ENCODE assay signal across 8 cellular contexts in genomic region chr11:72102162-72102561, GRCh38. TPM values are rescaled to one million over a fixed set of nuclear protein-coding genes. Genes with fewer than 3 reads are reported as not detected.
DNase-seq lines count a peak whose midpoint lies in the region; ATAC-seq and TF ChIP-seq lines count a peak whose summit lies in the region.

No MANE protein-coding gene starts in this region.

- H2AFZ ChIP-seq in KMS-11 (ENCODE audit: low read depth) = peak overlapping the region; percentile 78; the same call in 1 of the 2 replicates
- H2AFZ ChIP-seq in mammary epithelial cell (ENCODE audit: low read depth, low read length) = peak overlapping the region; percentile 70

- H3K4me1 ChIP-seq in KMS-11 (ENCODE audit: low read depth, poor library complexity, severe bottlenecking) (peaks cover 11% of the 10 kb centered on the region), mammary epithelial cell (ENCODE audit: insufficient read depth, low read length) (peaks cover 31% of the 10 kb centered on the region), mucosa of stomach (ENCODE audit: control insufficient read depth, insufficient read depth, low read length) (peaks cover 22% of the 10 kb centered on the region)

- BruUV-seq in mammary epithelial cell (replicated peaks; lab: Mats Ljungman, UMichigan) = no TSS peak

- no peak for ATAC-seq in GM18870 (IDR thresholded peaks at IDR 0.05; ENCODE audit: unreplicated experiment)

- H4K20me1 ChIP-seq in KMS-11 (ENCODE audit: insufficient read depth) (no peaks in the 10 kb centered on the region), mammary epithelial cell (ENCODE audit: insufficient read depth, low read length) (no peaks in the 10 kb centered on the region)

- in situ Hi-C loops in mammary epithelial cell (cut with MboI; ENCODE audit: low sequenced_read_pairs in 2 of 2) = no loop called here

- H3K36me3 ChIP-seq in KMS-11 (ENCODE audit: insufficient read depth) (no peaks in the 10 kb centered on the region), mammary epithelial cell (ENCODE audit: insufficient read depth, low read length) (peaks cover 13% of the 10 kb centered on the region), mucosa of stomach (ENCODE audit: control insufficient read depth, insufficient read depth, low read length) (peaks cover 11% of the 10 kb centered on the region)

- peak overlapping the region; percentile 78 for H3K4me3 ChIP-seq in AG04449 (ENCODE audit: low read depth, low read length)
- H3K4me3 ChIP-seq in KMS-11 (IDR thresholded peaks at IDR 0.05; ENCODE audit: insufficient read depth, low read depth, low read length) = peak overlapping the region; percentile 31
- peak overlapping the region; percentile 80 to 94 (median 84) for H3K4me3 ChIP-seq in mammary epithelial cell (replicated peaks in 1 of 3; ENCODE audit: insufficient read depth in 1 of 3, low read depth in 2 of 3, low read length in 3 of 3)
- H3K4me3 ChIP-seq in mucosa of stomach (ENCODE audit: low read length) = peak overlapping the region; percentile 71

- H3K27me3 ChIP-seq in KMS-11 (ENCODE audit: insufficient read depth, low read depth) = no peaks in the 10 kb centered on the region
- H3K27me3 ChIP-seq in mammary epithelial cell (ENCODE audit: insufficient read depth, low read length) = no peaks in the 10 kb centered on the region
- no peaks in the 10 kb centered on the region for H3K27me3 ChIP-seq in mucosa of stomach (ENCODE audit: control insufficient read depth, insufficient read depth, low read length)

- peaks cover 28% of the 10 kb centered on the region; the same call in 1 of the 2 replicates for H3K79me2 ChIP-seq in KMS-11 (ENCODE audit: insufficient read depth, low read depth)
- peaks cover 49% of the 10 kb centered on the region for H3K79me2 ChIP-seq in mammary epithelial cell (ENCODE audit: insufficient read depth, low read length)

- dilution Hi-C loops in mammary epithelial cell (cut with HindIII; ENCODE audit: low sequenced_read_pairs) = no loop called here

- H3K27ac ChIP-seq in KMS-11 = peak overlapping the region; percentile 82; the same call in 1 of the 2 replicates
- H3K27ac ChIP-seq in mammary epithelial cell (ENCODE audit: insufficient read depth, low read depth, low read length) = peak overlapping the region; percentile 86

- POLR2A ChIA-PET in AG04449 (lab: Yijun Ruan, JAX) = interaction anchor here (1.0 to 1.7 kb wide), 2 partner anchors 11 to 43 kb away, joined by 4 to 7 read pairs; no protein-coding TSS in a partner anchor

- H3K4me2 ChIP-seq in KMS-11 (peak overlapping the region; percentile 70), mammary epithelial cell (ENCODE audit: insufficient read depth, low read depth, low read length) (peak overlapping the region; percentile 90)

- intact Hi-C loops in mammary epithelial cell (cut with micrococcal nuclease) = loop anchor here (2.0 to 5.0 kb wide), 2 partner anchors 79 to 120 kb away; partner anchors contain the start of gene INPPL1

- DNase-seq in AG04449 (ENCODE audit: low read depth, low spot score) (no peak), mammary epithelial cell (no peak), foreskin melanocyte (no peak), NCI-H2029 treated with DMSO at 0.1 percent for 48 hours (lab: John Stamatoyannopoulos, UW) (no peak), occipital lobe (lab: John Stamatoyannopoulos, UW) (no peak)

- 0% methylated on average over 4 of the region's 4 CpGs for WGBS in mammary epithelial cell (ENCODE audit: low coverage, missing lambda C conversion rate)

- TF ChIP-seq CTCF in AG04449 (IDR thresholded peaks at IDR 0.05; ENCODE audit: insufficient read depth, low read length, missing control alignments) = no peak
- TF ChIP-seq CTCF in KMS-11 (conservative IDR thresholded peaks at IDR 0.05; ENCODE audit: low read depth, low read length) = no peak
- no peak for TF ChIP-seq CTCF in mammary epithelial cell (conservative IDR thresholded peaks at IDR 0.05 in 1 of 2, IDR thresholded peaks at IDR 0.05 in 1 of 2; ENCODE audit: extremely low read depth in 1 of 2, insufficient read depth in 1 of 2, low read depth in 1 of 2, low read length in 2 of 2)

- CTCF ChIA-PET in AG04449 (lab: Yijun Ruan, JAX) = interaction anchor here (0.6 to 14.0 kb wide), 10 partner anchors 9 to 329 kb away, joined by 3 to 540 read pairs (median 10); no protein-coding TSS in a partner anchor
- CTCF ChIA-PET in mammary epithelial cell (lab: Charles Lee; ENCODE audit: low non-redundant PET) = no interaction called here

- H3K9me3 ChIP-seq in mammary epithelial cell (replicated peaks; ENCODE audit: insufficient read depth, low read length) = no peaks in the 10 kb centered on the region
- H3K9me3 ChIP-seq in mucosa of stomach (ENCODE audit: control insufficient read depth, low read length) = no peaks in the 10 kb centered on the region

- peak overlapping the region; percentile 93; the same call in 1 of the 2 replicates for H3K9ac ChIP-seq in KMS-11
- H3K9ac ChIP-seq in mammary epithelial cell (ENCODE audit: insufficient read depth, low read length) = peak overlapping the region; percentile 96
- H3K9ac ChIP-seq in mucosa of stomach (ENCODE audit: low read length) = peak overlapping the region; percentile 87

RNA-seq across cellular contexts. Expression of gene LAMTOR1, which starts 0.9 kb away (rescaled TPM):
- total RNA-seq in mammary epithelial cell = 100 to 1,000 TPM; 105 to 183 TPM
- 175 TPM for polyA plus RNA-seq in mammary epithelial cell
- polyA minus RNA-seq in mammary epithelial cell = 96.7 TPM
- total RNA-seq in occipital lobe = 41.0 TPM

RNA-seq across cellular contexts. Expression of gene TOMT, which starts 3.6 kb away (rescaled TPM):
- total RNA-seq in mammary epithelial cell (under 1 TPM in 1 of 2 donors, not detected in 1; 0.17 TPM), occipital lobe (not detected)
- not detected for polyA plus RNA-seq in mammary epithelial cell
- polyA minus RNA-seq in mammary epithelial cell = not detected

RNA-seq across cellular contexts. Expression of gene ANAPC15, which starts 10.3 kb away (rescaled TPM):
- total RNA-seq in mammary epithelial cell = 10 to 100 TPM; 21.7 to 64.8 TPM
- polyA plus RNA-seq in mammary epithelial cell = 92.2 TPM
- 17.7 TPM for polyA minus RNA-seq in mammary epithelial cell
- 11.7 TPM for total RNA-seq in occipital lobe

RNA-seq across cellular contexts. Expression of gene LRRC51, which starts 21.5 kb away (rescaled TPM):
- total RNA-seq in mammary epithelial cell = 10 to 100 TPM in 1 of 2 donors, 1 to 10 TPM in 1; 4.3 to 10.3 TPM
- polyA plus RNA-seq in mammary epithelial cell = 9.0 TPM
- polyA minus RNA-seq in mammary epithelial cell = 2.7 TPM
- 11.4 TPM for total RNA-seq in occipital lobe

RNA-seq across cellular contexts. Expression of gene NUMA1, which starts 21.8 kb away (rescaled TPM):
- total RNA-seq in mammary epithelial cell = 100 to 1,000 TPM; 126 to 175 TPM
- 74.4 TPM for polyA plus RNA-seq in mammary epithelial cell
- 264 TPM for polyA minus RNA-seq in mammary epithelial cell
- 129 TPM for total RNA-seq in occipital lobe

Comparison
In these comparisons a context has a peak if more than half of its experiments do, and no peak if none do; other contexts are left out.
1. H3K4me3 ChIP-seq: peak in every context shown above with its lines; median percentile 84 in mammary epithelial cell; 78 in AG04449; 71 in mucosa of stomach; 31 in KMS-11.